35 cellular contexts compared by ENCODE assay signal in genomic region chr18:5872886-5873285, GRCh38. TPM values are rescaled to one million over a fixed set of nuclear protein-coding genes. Genes with fewer than 3 reads are reported as not detected.
"Had no signal": no experiment of that assay in that cellular context is flagged by ENCODE, and none has a peak within 500 bp of the region (broad histone marks: within the 10 kb centered on the region; RNA-seq: fewer than 3 reads in every experiment).

No MANE protein-coding gene starts in this region.

- H3K9me3 ChIP-seq: SJCRH30 had no signal

- H3K4me3 ChIP-seq: PC-9, SJCRH30, SK-N-MC had no signal

- H3K4me2 ChIP-seq: PC-9 had no signal

- H3K27ac Mint-ChIP-seq: T-cell had no signal

- ATAC-seq: Panc1, Right ventricle myocardium inferior, SK-N-SH treated with all-trans-retinoic acid at 6 μM for 48 hours, T-cell had no signal

- H3K4me1 Mint-ChIP-seq: T-cell had no signal

- DNase-seq: Karpas-422, MM.1S, MV-4-11, NCI-H1092, NCI-H1105, NCI-H1417 treated with DMSO at 0.1 percent for 48 hours, NCI-H1436 treated with DMSO at 0.1 percent for 48 hours, NCI-H1694 treated with DMSO at 0.1 percent for 48 hours, NCI-H187 treated with DMSO at 0.1 percent for 48 hours, NCI-H2029, NCI-H2081, NCI-H2171 treated with DMSO at 0.1 percent for 48 hours, NCI-H2227 treated with DMSO at 0.1 percent for 48 hours, NCI-H345, NCI-H446, NCI-H510A, NCI-H524, NCI-H526, NCI-H69, NCI-H748 treated with DMSO at 0.1 percent for 48 hours, NCI-H82, PC-9, SHP77, SIG-M5, SJCRH30, T-cell had no signal

- H3K36me3 ChIP-seq: SJCRH30 had no signal

- H3K36me3 Mint-ChIP-seq: T-cell had no signal

- H3K27me3 ChIP-seq: SJCRH30 had no signal

- H3K4me1 ChIP-seq: SJCRH30 had no signal

- H3K4me3 Mint-ChIP-seq: T-cell had no signal

- H2AFZ ChIP-seq: PC-9 had no signal

- H3K27ac ChIP-seq: PC-9, RWPE1, SJCRH30, SK-N-MC had no signal

RNA-seq across cellular contexts. Expression of gene TMEM200C, which starts 22.4 kb away (rescaled TPM):
- total RNA-seq: LHCN-M2, MCF 10A, OCI-LY7, PC-9, RPMI7951, SJCRH30, T-cell had no signal
